Comparison of ENCODE assay signal across 8 cellular contexts in the genomic region with DNA sequence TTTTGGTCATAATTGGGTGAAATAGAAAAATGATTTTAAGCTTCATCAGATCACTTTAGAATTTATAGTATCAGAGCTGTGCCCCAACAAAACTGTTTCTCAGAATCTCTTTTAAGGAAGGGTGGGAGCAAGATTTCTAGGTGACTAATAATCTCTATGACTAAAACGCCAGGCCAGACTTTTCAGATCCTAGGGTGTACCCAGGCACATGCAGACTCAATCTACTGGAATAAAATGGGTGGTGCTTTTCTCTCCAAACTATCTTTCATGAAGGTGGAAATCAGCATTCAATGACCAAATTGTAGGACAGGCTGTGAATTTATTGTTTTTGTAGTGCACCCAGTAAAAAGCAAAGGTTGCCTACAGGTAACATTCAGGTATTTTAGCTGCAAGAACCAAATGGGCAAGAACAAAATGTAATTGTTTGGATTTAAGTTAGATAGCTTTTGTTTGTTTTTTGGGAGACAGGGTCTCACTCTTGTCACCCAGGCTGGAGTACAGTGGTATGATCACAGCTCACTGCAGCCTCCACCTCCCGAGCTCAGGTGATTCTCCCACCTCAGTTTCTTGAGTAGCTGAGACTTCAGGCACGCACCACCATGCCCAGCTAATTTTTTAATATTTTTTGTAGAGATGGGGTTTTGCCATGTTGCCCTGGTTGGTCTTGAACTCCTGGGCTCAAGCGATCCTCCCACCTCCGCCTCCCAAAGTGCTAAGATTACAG. TPM values are rescaled to one million over a fixed set of nuclear protein-coding genes. Genes with fewer than 3 reads are reported as not detected.
DNase-seq lines count a peak whose midpoint lies in the region; ATAC-seq and TF ChIP-seq lines count a peak whose summit lies in the region.

No MANE protein-coding gene starts in this region.

- WGBS in heart left ventricle, 4 donors: 56 to 65% (median 62%) methylated on average over 5 of the region's 5 CpGs
- 69% methylated on average over 5 of the region's 5 CpGs for WGBS in liver

- no peaks in the 10 kb centered on the region for H3K9me3 ChIP-seq in heart left ventricle
- no peaks in the 10 kb centered on the region for H3K9me3 ChIP-seq in adipocyte (ENCODE audit: control insufficient read depth, low read length)
- H3K9me3 ChIP-seq in liver (ENCODE audit: control insufficient read depth in 4 of 4, low read length in 3 of 4): no peaks in the 10 kb centered on the region
- no peaks in the 10 kb centered on the region for H3K9me3 ChIP-seq in upper lobe of right lung

- no peaks in the 10 kb centered on the region for H3K27me3 ChIP-seq in heart left ventricle
- no peaks in the 10 kb centered on the region for H3K27me3 ChIP-seq in adipocyte (replicated peaks; ENCODE audit: control insufficient read depth, insufficient read depth, low read length)
- no peaks in the 10 kb centered on the region for H3K27me3 ChIP-seq in liver (ENCODE audit: control insufficient read depth in 4 of 4, insufficient read depth in 4 of 4, low read length in 3 of 4)
- no peaks in the 10 kb centered on the region for H3K27me3 ChIP-seq in upper lobe of right lung

- H3K4me1 ChIP-seq in heart left ventricle: peaks cover 7 to 65% (median 54%) of the 10 kb centered on the region in 12 donors
- H3K4me1 ChIP-seq in adipocyte (ENCODE audit: control insufficient read depth, insufficient read depth, low read length): peaks cover 40% of the 10 kb centered on the region
- H3K4me1 ChIP-seq in liver (ENCODE audit: control insufficient read depth in 4 of 4, insufficient read depth in 4 of 4, low read length in 3 of 4): peaks cover 8 to 30% (median 22%) of the 10 kb centered on the region in 4 donors
- H3K4me1 ChIP-seq in upper lobe of right lung: peaks cover 47% of the 10 kb centered on the region

- TF ChIP-seq POLR2A in heart left ventricle (IDR thresholded peaks at IDR 0.05): no peak

- H3K36me3 ChIP-seq in heart left ventricle (peaks cover 0 to 4% (median 0%) of the 10 kb centered on the region in 9 donors), adipocyte (ENCODE audit: control insufficient read depth, insufficient read depth, low read length, severe bottlenecking) (no peaks in the 10 kb centered on the region), liver (ENCODE audit: control insufficient read depth in 4 of 4, insufficient read depth in 3 of 4, low read depth in 1 of 4, low read length in 3 of 4) (peaks cover 0 to 2% (median 0%) of the 10 kb centered on the region in 4 donors), upper lobe of right lung (peaks cover 11% of the 10 kb centered on the region)

- TF ChIP-seq RAD21 in liver (IDR thresholded peaks at IDR 0.05): no peak

- H3K4me3 ChIP-seq in heart left ventricle: peak overlapping the region; percentile 32 to 84 (median 65)
- peak overlapping the region; percentile 87 for H3K4me3 ChIP-seq in adipocyte (ENCODE audit: low read length)
- peak overlapping the region; percentile 70 to 83 (median 79) for H3K4me3 ChIP-seq in liver (ENCODE audit: low read depth in 1 of 3, low read length in 3 of 3)
- peak overlapping the region; percentile 76 for H3K4me3 ChIP-seq in upper lobe of right lung

- H3K9ac ChIP-seq in adipocyte (ENCODE audit: low read length) (peak overlapping the region; percentile 92), liver (ENCODE audit: low read depth in 1 of 2, low read length in 2 of 2) (peak overlapping the region; percentile 87 to 98)

- TF ChIP-seq CTCF in heart left ventricle (IDR thresholded peaks at IDR 0.05) (peak in 1 of 12 donors; percentile 1), liver (IDR thresholded peaks at IDR 0.05; ENCODE audit: low read depth, low read length, missing input control) (no peak), upper lobe of right lung (IDR thresholded peaks at IDR 0.05) (no peak)

- no peak for DNase-seq in heart left ventricle
- DNase-seq in cardiac septum (ENCODE audit: low spot score): no peak
- DNase-seq in adipocyte (ENCODE audit: low read depth): peak; percentile 48
- DNase-seq in upper lobe of right lung: no peak
- no peak for DNase-seq in inferior parietal cortex (ENCODE audit: extremely low spot score)
- no peak for DNase-seq in activated CD4-positive, CD25-positive, alpha-beta regulatory T cell treated with anti-CD3 and anti-CD28 coated beads, Interleukin-2, amount 50 U/mL, for 72 hours
- DNase-seq in NCI-H2171 treated with DMSO at 0.1 percent for 48 hours (lab: John Stamatoyannopoulos, UW): no peak

- intact Hi-C loops in heart left ventricle (cut with DNase I): loop anchor here in 3 of 10 donors (5.0 kb wide), 2 partner anchors 34 to 66 kb away; no protein-coding TSS in a partner anchor
- intact Hi-C loops in cardiac septum (cut with DNase I): loop anchor here (5.0 kb wide), 1 partner anchor 66 kb away; no protein-coding TSS in a partner anchor
- intact Hi-C loops in upper lobe of right lung (cut with DNase I): no loop called here

- ATAC-seq in heart left ventricle (no peak), upper lobe of right lung (no peak)

- H3K27ac ChIP-seq in heart left ventricle: peak overlapping the region; percentile 92 to 99 (median 97)
- peak overlapping the region; percentile 99 for H3K27ac ChIP-seq in liver (ENCODE audit: low read depth in 1 of 2, low read length in 2 of 2)
- H3K27ac ChIP-seq in upper lobe of right lung: peak overlapping the region; percentile 99

TF ChIP-seq in liver, 16 proteins besides CTCF, POLR2A, EP300 and RAD21:
- TF ChIP-seq FOXA2 (IDR thresholded peaks at IDR 0.05) (no peak), YY1 (IDR thresholded peaks at IDR 0.05) (no peak), FOXA1 (IDR thresholded peaks at IDR 0.05) (no peak), GABPA (IDR thresholded peaks at IDR 0.05 in 1 of 2, conservative IDR thresholded peaks at IDR 0.05 in 1 of 2) (no peak), TAF1 (conservative IDR thresholded peaks at IDR 0.05) (no peak), HNF4G (IDR thresholded peaks at IDR 0.05) (no peak), JUND (IDR thresholded peaks at IDR 0.05) (no peak), SP1 (IDR thresholded peaks at IDR 0.05) (no peak), RXRA (IDR thresholded peaks at IDR 0.05) (no peak), EGR1 (IDR thresholded peaks at IDR 0.05; ENCODE audit: low read depth in 2 of 2) (no peak), NR2F2 (IDR thresholded peaks at IDR 0.05) (no peak)
- TF ChIP-seq, protein P1, sequence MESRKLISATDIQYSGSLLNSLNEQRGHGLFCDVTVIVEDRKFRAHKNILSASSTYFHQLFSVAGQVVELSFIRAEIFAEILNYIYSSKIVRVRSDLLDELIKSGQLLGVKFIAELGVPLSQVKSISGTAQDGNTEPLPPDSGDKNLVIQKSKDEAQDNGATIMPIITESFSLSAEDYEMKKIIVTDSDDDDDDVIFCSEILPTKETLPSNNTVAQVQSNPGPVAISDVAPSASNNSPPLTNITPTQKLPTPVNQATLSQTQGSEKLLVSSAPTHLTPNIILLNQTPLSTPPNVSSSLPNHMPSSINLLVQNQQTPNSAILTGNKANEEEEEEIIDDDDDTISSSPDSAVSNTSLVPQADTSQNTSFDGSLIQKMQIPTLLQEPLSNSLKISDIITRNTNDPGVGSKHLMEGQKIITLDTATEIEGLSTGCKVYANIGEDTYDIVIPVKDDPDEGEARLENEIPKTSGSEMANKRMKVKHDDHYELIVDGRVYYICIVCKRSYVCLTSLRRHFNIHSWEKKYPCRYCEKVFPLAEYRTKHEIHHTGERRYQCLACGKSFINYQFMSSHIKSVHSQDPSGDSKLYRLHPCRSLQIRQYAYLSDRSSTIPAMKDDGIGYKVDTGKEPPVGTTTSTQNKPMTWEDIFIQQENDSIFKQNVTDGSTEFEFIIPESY (IDR thresholded peaks at IDR 0.05): no peak
- TF ChIP-seq, protein P2, sequence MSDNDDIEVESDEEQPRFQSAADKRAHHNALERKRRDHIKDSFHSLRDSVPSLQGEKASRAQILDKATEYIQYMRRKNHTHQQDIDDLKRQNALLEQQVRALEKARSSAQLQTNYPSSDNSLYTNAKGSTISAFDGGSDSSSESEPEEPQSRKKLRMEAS (IDR thresholded peaks at IDR 0.05): no peak

RNA-seq across cellular contexts. Expression of a gene that starts 49.5 kb away (rescaled TPM):
- total RNA-seq in heart left ventricle: 100 to 1,000 TPM; 116 to 248 (median 207) TPM
- 100 to 1,000 TPM in 1 of 2 donors, 10 to 100 TPM in 1; 99.4 to 150 TPM for polyA plus RNA-seq in heart left ventricle
- 202 TPM for total RNA-seq in cardiac septum
- 10 to 100 TPM; 48.2 to 52.3 TPM for total RNA-seq in liver
- 10 to 100 TPM; 33.5 to 39.6 TPM for polyA plus RNA-seq in liver
- 165 TPM for total RNA-seq in upper lobe of right lung
